ENCODE assay signal across 8 cellular contexts in the genomic region with DNA sequence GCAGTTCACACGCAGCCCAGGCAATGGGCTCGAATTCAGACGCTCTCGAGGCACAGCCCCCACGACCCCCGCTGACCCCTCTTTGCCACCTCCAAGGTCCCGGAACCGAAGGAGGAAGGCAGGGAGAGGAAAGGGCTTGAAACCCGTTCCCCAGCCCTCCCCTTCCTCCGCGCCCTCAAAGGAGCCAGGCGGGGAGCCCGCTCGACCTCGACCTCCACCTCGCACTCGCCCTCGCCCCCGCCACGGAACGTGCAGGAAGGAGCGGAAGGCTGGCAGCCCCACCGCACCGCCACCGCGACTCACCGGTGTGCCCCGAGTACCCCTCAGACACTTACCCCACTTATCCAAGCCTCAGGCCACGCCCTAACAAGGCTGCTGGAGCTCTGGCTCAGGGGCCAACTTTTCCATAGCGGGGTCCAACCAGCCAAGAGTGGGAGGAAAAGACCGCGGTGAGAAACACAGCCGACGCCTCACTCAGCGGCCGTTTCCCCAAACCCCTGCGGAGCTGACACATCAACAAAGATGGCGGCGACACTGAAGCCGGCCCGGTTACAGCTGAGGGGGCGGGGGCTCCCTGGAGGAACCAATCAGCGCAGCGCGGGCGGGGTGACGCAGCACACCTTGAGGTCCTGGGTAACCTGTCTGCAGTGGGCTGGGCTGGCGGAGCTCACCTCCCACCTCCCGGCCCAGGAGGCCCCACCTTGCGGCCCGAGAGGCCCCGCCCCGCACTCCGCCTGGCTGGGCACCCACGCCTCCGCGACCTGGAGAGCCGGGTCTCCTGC. TPM values are rescaled to one million over a fixed set of nuclear protein-coding genes. Genes with fewer than 3 reads are reported as not detected.
DNase-seq lines count a peak whose midpoint lies in the region; ATAC-seq, FAIRE-seq and TF ChIP-seq lines count a peak whose summit lies in the region.

A gene (minus strand): TSS at position 524 of the 782 bp plus-strand sequence. CDS start 10,935 bp downstream, outside the sequence.

- H3K79me2 ChIP-seq in astrocyte (ENCODE audit: insufficient read depth, low read length), result peaks cover 51% of the 10 kb centered on the region

- H3K9me3 ChIP-seq in astrocyte (ENCODE audit: insufficient read depth, low read depth, low read length), result no peaks in the 10 kb centered on the region
- H3K9me3 ChIP-seq in right cardiac atrium (ENCODE audit: control insufficient read depth, low read length), result no peaks in the 10 kb centered on the region
- no peaks in the 10 kb centered on the region for H3K9me3 ChIP-seq in uterus

- H3K4me1 ChIP-seq in astrocyte (ENCODE audit: insufficient read depth, low read length), result peaks cover 12% of the 10 kb centered on the region
- H3K4me1 ChIP-seq in right cardiac atrium (ENCODE audit: control insufficient read depth, insufficient read depth, low read length), result no peaks in the 10 kb centered on the region
- H3K4me1 ChIP-seq in uterus, result peaks cover 0 to 4% of the 10 kb centered on the region in 2 donors

- peak within 1 kb of the TSS; percentile 99 for H3K9ac ChIP-seq in astrocyte (ENCODE audit: low read length)

- peaks cover 20% of the 10 kb centered on the region for H3K36me3 Mint-ChIP-seq in T-helper 2 cell treated with Interferon-gamma antibody and Interleukin-4, amounts not matched to agents 5 μg/mL and 100 μg/mL, for 36 hours (ENCODE audit: low read depth)
- no peaks in the 10 kb centered on the region for H3K36me3 Mint-ChIP-seq in astrocyte (ENCODE audit: low read depth, unreplicated experiment)

- peak; percentile 91 for TF ChIP-seq POLR2A in GM18505 (IDR thresholded peaks at IDR 0.05; ENCODE audit: borderline replicate concordance, extremely low read depth, insufficient read depth, insufficient read length)
- peak; percentile 69 to 73 for TF ChIP-seq POLR2A in uterus (IDR thresholded peaks at IDR 0.05)

- peak within 1 kb of the TSS; percentile 98 for H3K27ac Mint-ChIP-seq in T-helper 2 cell treated with Interferon-gamma antibody and Interleukin-4, amounts not matched to agents 5 μg/mL and 100 μg/mL, for 36 hours
- H3K27ac Mint-ChIP-seq in astrocyte (ENCODE audit: unreplicated experiment), result peak within 1 kb of the TSS; percentile 97

- H3K4me1 Mint-ChIP-seq in T-helper 2 cell treated with Interferon-gamma antibody and Interleukin-4, amounts not matched to agents 5 μg/mL and 100 μg/mL, for 36 hours (ENCODE audit: low read depth), result peaks cover 32% of the 10 kb centered on the region
- H3K4me1 Mint-ChIP-seq in astrocyte (ENCODE audit: low read depth, unreplicated experiment), result no peaks in the 10 kb centered on the region

- peak within 1 kb of the TSS; percentile 91 for H3K4me2 ChIP-seq in astrocyte (ENCODE audit: low read length)

- H3K4me3 ChIP-seq in astrocyte (ENCODE audit: insufficient read depth, low read depth, low read length) (peak within 1 kb of the TSS; percentile 95), right cardiac atrium (ENCODE audit: low read length) (peak within 1 kb of the TSS; percentile 78), uterus (peak within 1 kb of the TSS; percentile 84 to 98)

- H3K27me3 Mint-ChIP-seq in T-helper 2 cell treated with Interferon-gamma antibody and Interleukin-4, amounts not matched to agents 5 μg/mL and 100 μg/mL, for 36 hours (ENCODE audit: low read depth), result peaks cover 21% of the 10 kb centered on the region
- peaks cover 5% of the 10 kb centered on the region for H3K27me3 Mint-ChIP-seq in astrocyte (ENCODE audit: low read depth, unreplicated experiment)

- peaks cover 1% of the 10 kb centered on the region for H3K9me3 Mint-ChIP-seq in T-helper 2 cell treated with Interferon-gamma antibody and Interleukin-4, amounts not matched to agents 5 μg/mL and 100 μg/mL, for 36 hours
- H3K9me3 Mint-ChIP-seq in astrocyte (ENCODE audit: unreplicated experiment), result no peaks in the 10 kb centered on the region

- peak within 1 kb of the TSS; percentile 96 for H3K4me3 Mint-ChIP-seq in T-helper 2 cell treated with Interferon-gamma antibody and Interleukin-4, amounts not matched to agents 5 μg/mL and 100 μg/mL, for 36 hours
- peak within 1 kb of the TSS; percentile 100 for H3K4me3 Mint-ChIP-seq in astrocyte (ENCODE audit: unreplicated experiment)

- H3K36me3 ChIP-seq in astrocyte (ENCODE audit: insufficient read depth, low read length) (no peaks in the 10 kb centered on the region), uterus (no peaks in the 10 kb centered on the region)

- intact Hi-C loops in right cardiac atrium (cut with DNase I) (no loop called here), uterus (cut with DNase I; ENCODE audit: low total_unique reads) (no loop called here)

- H4K20me1 ChIP-seq in astrocyte (ENCODE audit: insufficient read depth, low read length), result peaks cover 30% of the 10 kb centered on the region

- peak within 1 kb of the TSS; percentile 98 for H2AFZ ChIP-seq in astrocyte (ENCODE audit: low read depth, low read length)

- TF ChIP-seq CTCF in astrocyte (IDR thresholded peaks at IDR 0.05; ENCODE audit: insufficient read depth, low read depth, low read length) (no peak), uterus (IDR thresholded peaks at IDR 0.05) (no peak)

- DNase-seq in NCI-H1694 treated with DMSO at 0.1 percent for 48 hours (lab: John Stamatoyannopoulos, UW), result peak; percentile 33
- peak; percentile 96 for DNase-seq in T-helper 2 cell treated with Interferon-gamma antibody and Interleukin-4, amounts not matched to agents 5 μg/mL and 100 μg/mL, for 36 hours (ENCODE audit: low spot score)
- peak; percentile 81 for DNase-seq in astrocyte (ENCODE audit: low read depth)
- peak; percentile 93 to 98 (median 97) for DNase-seq in right cardiac atrium
- DNase-seq in putamen (ENCODE audit: low spot score), result peak; percentile 89
- peak; percentile 88 to 92 for DNase-seq in uterus

- ATAC-seq in GM18505 (IDR thresholded peaks at IDR 0.05; ENCODE audit: unreplicated experiment) (peak; percentile 99), HG02938 (IDR thresholded peaks at IDR 0.05; ENCODE audit: unreplicated experiment) (peak; percentile 98), right cardiac atrium (peak; percentile 99)

- WGBS in right cardiac atrium, result under 1% methylated on average over 58 of the region's 58 CpGs

- FAIRE-seq in astrocyte (lab: Jason Lieb, UNC), result peak; percentile 29

- H3K27ac ChIP-seq in astrocyte (ENCODE audit: low read depth, low read length) (peak within 1 kb of the TSS; percentile 96), right cardiac atrium (ENCODE audit: low read length) (peak within 1 kb of the TSS; percentile 91), uterus (peak within 1 kb of the TSS; percentile 92 to 97)

- H3K27me3 ChIP-seq in astrocyte (ENCODE audit: insufficient read depth, low read length) (peaks cover 3% of the 10 kb centered on the region), right cardiac atrium (ENCODE audit: control insufficient read depth, insufficient read depth) (no peaks in the 10 kb centered on the region), uterus (no peaks in the 10 kb centered on the region)

RNA-seq across cellular contexts. Expression of the gene that starts here (rescaled TPM):
- total RNA-seq in astrocyte, result 28.8 and 30.9 TPM in 2 replicates
- 10 to 100 TPM; 18.3 to 29.4 (median 20.9) TPM for total RNA-seq in right cardiac atrium
- 6.7 TPM for polyA plus RNA-seq in right cardiac atrium
- 10 to 100 TPM in 3 of 4 donors, 1 to 10 TPM in 1; 7.6 to 52.6 (median 24.9) TPM for total RNA-seq in uterus

Comparison
In these comparisons a context has a peak if more than half of its experiments do, and no peak if none do; other contexts are left out.
1. Peak in every context shown above with its lines: DNase-seq, ATAC-seq, H3K4me3 ChIP-seq and H3K27ac ChIP-seq.
2. DNase-seq: peak in every context shown above with its lines; median percentile 97 in right cardiac atrium; 96 in T-helper 2 cell treated with Interferon-gamma antibody and Interleukin-4, amounts not matched to agents 5 μg/mL and 100 μg/mL, for 36 hours; 90 in uterus; 89 in putamen; 81 in astrocyte; 33 in NCI-H1694 treated with DMSO at 0.1 percent for 48 hours.